ENCODE assay signal across 14 cellular contexts in genomic region chr5:138029501-138029900, GRCh38. TPM values are rescaled to one million over a fixed set of nuclear protein-coding genes. Genes with fewer than 3 reads are reported as not detected.
DNase-seq lines count a peak whose midpoint lies in the region; ATAC-seq and TF ChIP-seq lines count a peak whose summit lies in the region.
"Had no signal": no experiment of that assay in that cellular context is flagged by ENCODE, and none has a peak within 500 bp of the region (broad histone marks: within the 10 kb centered on the region; RNA-seq: fewer than 3 reads in every experiment).

No MANE protein-coding gene starts in this region.

- no peaks in the 10 kb centered on the region for H4K20me1 ChIP-seq in mammary epithelial cell (ENCODE audit: insufficient read depth, low read length)

- TF ChIP-seq CTCF in MCF 10A (IDR thresholded peaks at IDR 0.05; ENCODE audit: unreplicated experiment), result no peak
- no peak for TF ChIP-seq CTCF in breast epithelium (IDR thresholded peaks at IDR 0.05)
- no peak for TF ChIP-seq CTCF in NB4 (IDR thresholded peaks at IDR 0.05; ENCODE audit: low read depth, low read length)
- no peak for TF ChIP-seq CTCF in mammary epithelial cell (conservative IDR thresholded peaks at IDR 0.05 in 1 of 2, IDR thresholded peaks at IDR 0.05 in 1 of 2; ENCODE audit: extremely low read depth in 1 of 2, insufficient read depth in 1 of 2, low read depth in 1 of 2, low read length in 2 of 2)

- H3K4me3 Mint-ChIP-seq in MCF 10A (ENCODE audit: unreplicated experiment), result no peak overlapping the region
- peak overlapping the region; percentile 72 to 90 for H3K4me3 Mint-ChIP-seq in stimulated activated naive CD8-positive, alpha-beta T cell treated with anti-CD3 and anti-CD28 coated beads, Interleukin-15, amount 100 ng/mL, for 72 hours

- H3K4me2 ChIP-seq in mammary epithelial cell (ENCODE audit: insufficient read depth, low read depth, low read length), result peak overlapping the region; percentile 58

- TF ChIP-seq POLR2A in breast epithelium (IDR thresholded peaks at IDR 0.05) (no peak), NB4 (IDR thresholded peaks at IDR 0.05; ENCODE audit: extremely low read depth, insufficient read length) (no peak)

- no peaks in the 10 kb centered on the region for H3K27me3 Mint-ChIP-seq in MCF 10A (ENCODE audit: insufficient read depth, unreplicated experiment)
- H3K27me3 Mint-ChIP-seq in stimulated activated naive CD8-positive, alpha-beta T cell treated with anti-CD3 and anti-CD28 coated beads, Interleukin-15, amount 100 ng/mL, for 72 hours, result no peaks in the 10 kb centered on the region

- dilution Hi-C loops in mammary epithelial cell (cut with HindIII; ENCODE audit: low sequenced_read_pairs), result no loop called here

- peaks cover 52% of the 10 kb centered on the region for H3K4me1 Mint-ChIP-seq in MCF 10A (ENCODE audit: insufficient read depth, unreplicated experiment)
- peaks cover 75% of the 10 kb centered on the region for H3K4me1 Mint-ChIP-seq in stimulated activated naive CD8-positive, alpha-beta T cell treated with anti-CD3 and anti-CD28 coated beads, Interleukin-15, amount 100 ng/mL, for 72 hours

- peaks cover 0 to 20% of the 10 kb centered on the region in 2 donors for H3K4me1 ChIP-seq in breast epithelium
- peaks cover 12% of the 10 kb centered on the region for H3K4me1 ChIP-seq in mammary epithelial cell (ENCODE audit: insufficient read depth, low read length)

- no peak overlapping the region for H3K9ac ChIP-seq in mammary epithelial cell (ENCODE audit: insufficient read depth, low read length)

- POLR2A ChIA-PET in MCF 10A (lab: Yijun Ruan, JAX), result interaction anchor here (0.6 to 1.2 kb wide), 4 partner anchors 10 to 1902 kb away, joined by 3 to 4 read pairs (median 3); no protein-coding TSS in a partner anchor

- H3K36me3 ChIP-seq in breast epithelium, result no peaks in the 10 kb centered on the region
- no peaks in the 10 kb centered on the region for H3K36me3 ChIP-seq in mammary epithelial cell (ENCODE audit: insufficient read depth, low read length)
- H3K36me3 ChIP-seq: ascending aorta had no signal

- CTCF ChIA-PET in MCF 10A (lab: Yijun Ruan, JAX), result interaction anchor here (0.9 to 1.9 kb wide), 2 partner anchors 9 to 250 kb away, joined by 3 to 10 read pairs; no protein-coding TSS in a partner anchor
- CTCF ChIA-PET in mammary epithelial cell (lab: Charles Lee; ENCODE audit: low non-redundant PET), result interaction anchor here (0.7 kb wide), 1 partner anchor 400 kb away, joined by 4 read pairs; no protein-coding TSS in a partner anchor

- H2AFZ ChIP-seq in mammary epithelial cell (ENCODE audit: low read depth, low read length), result no peak overlapping the region

- H3K4me3 ChIP-seq in breast epithelium (no peak overlapping the region), NB4 (ENCODE audit: low read depth, low read length) (peak overlapping the region; percentile 93), mammary epithelial cell (replicated peaks in 1 of 3; ENCODE audit: insufficient read depth in 1 of 3, low read depth in 2 of 3, low read length in 3 of 3) (no peak overlapping the region)

- intact Hi-C loops in MCF 10A (cut with micrococcal nuclease), result no loop called here
- intact Hi-C loops in breast epithelium (cut with DNase I; ENCODE audit: low total_unique reads), result no loop called here
- intact Hi-C loops in mammary epithelial cell (cut with micrococcal nuclease), result no loop called here

- H3K36me3 Mint-ChIP-seq in MCF 10A (ENCODE audit: insufficient read depth, unreplicated experiment), result peaks cover 20% of the 10 kb centered on the region

- BruUV-seq in MCF 10A (replicated peaks; lab: Mats Ljungman, UMichigan) (no TSS peak), mammary epithelial cell (replicated peaks; lab: Mats Ljungman, UMichigan) (no TSS peak)

- no peak overlapping the region for H3K27ac ChIP-seq in breast epithelium
- no peak overlapping the region for H3K27ac ChIP-seq in mammary epithelial cell (ENCODE audit: insufficient read depth, low read depth, low read length)
- H3K27ac ChIP-seq: ascending aorta had no signal

- no peaks in the 10 kb centered on the region for H3K9me3 ChIP-seq in breast epithelium
- no peaks in the 10 kb centered on the region for H3K9me3 ChIP-seq in mammary epithelial cell (replicated peaks; ENCODE audit: insufficient read depth, low read length)
- H3K9me3 ChIP-seq: ascending aorta had no signal

- in situ Hi-C loops in mammary epithelial cell (cut with MboI; ENCODE audit: low sequenced_read_pairs in 2 of 2), result loop anchor here in 1 of 2 donors (25.0 kb wide), 2 partner anchors 267 to 392 kb away; partner anchors contain the start of gene HNRNPA0

- H3K79me2 ChIP-seq in mammary epithelial cell (ENCODE audit: insufficient read depth, low read length), result peaks cover 81% of the 10 kb centered on the region

- ATAC-seq in stimulated activated naive CD8-positive, alpha-beta T cell treated with anti-CD3 and anti-CD28 coated beads, Interleukin-15, amount 100 ng/mL, for 72 hours, result no peak

- 30% methylated on average over 2 of the region's 2 CpGs for WGBS in mammary epithelial cell (ENCODE audit: low coverage, missing lambda C conversion rate)

- H3K27ac Mint-ChIP-seq in MCF 10A (ENCODE audit: low read depth, unreplicated experiment), result peak overlapping the region; percentile 31
- H3K27ac Mint-ChIP-seq in stimulated activated naive CD8-positive, alpha-beta T cell treated with anti-CD3 and anti-CD28 coated beads, Interleukin-15, amount 100 ng/mL, for 72 hours, result peak overlapping the region in 1 of 2 donors; percentile 27

- DNase-seq in MCF 10A (ENCODE audit: unreplicated experiment) (no peak), breast epithelium (ENCODE audit: low spot score in 2 of 2) (no peak), NB4 (ENCODE audit: low read depth) (no peak), mammary epithelial cell (no peak), cerebellar nuclear complex (lab: John Stamatoyannopoulos, UW) (no peak), DMS114 treated with DMSO at 0.1 percent for 48 hours (lab: John Stamatoyannopoulos, UW; ENCODE audit: unreplicated experiment) (no peak)
- no peak for DNase-seq in stimulated activated naive CD8-positive, alpha-beta T cell treated with anti-CD3 and anti-CD28 coated beads, Interleukin-15, amount 100 ng/mL, for 72 hours
- DNase-seq in effector CD4-positive, alpha-beta T cell, result no peak
- DNase-seq: activated CD8-positive, alpha-beta memory T cell treated with anti-CD3 and anti-CD28 coated beads, Interleukin-2, amount 50 U/mL, for 4 hours; dorsolateral prefrontal cortex; NCI-H1105 treated with DMSO at 0.1 percent for 48 hours; NCI-H526 treated with DMSO at 0.1 percent for 48 hours had no signal

- no peaks in the 10 kb centered on the region for H3K9me3 Mint-ChIP-seq in MCF 10A (ENCODE audit: unreplicated experiment)
- no peaks in the 10 kb centered on the region for H3K9me3 Mint-ChIP-seq in stimulated activated naive CD8-positive, alpha-beta T cell treated with anti-CD3 and anti-CD28 coated beads, Interleukin-15, amount 100 ng/mL, for 72 hours

- H3K27me3 ChIP-seq in breast epithelium (no peaks in the 10 kb centered on the region), mammary epithelial cell (ENCODE audit: insufficient read depth, low read length) (no peaks in the 10 kb centered on the region)
- H3K27me3 ChIP-seq: ascending aorta, dorsolateral prefrontal cortex had no signal

RNA-seq across cellular contexts. Expression of gene FAM13B, which starts 3.4 kb away (rescaled TPM):
- total RNA-seq in MCF 10A (2022) (29.1 and 33.7 TPM in 2 replicates), breast epithelium (10 to 100 TPM; 42.7 to 55.8 (median 52.4) TPM), mammary epithelial cell (10 to 100 TPM; 20.3 to 24.7 TPM)
- 6.6 TPM for polyA plus RNA-seq in mammary epithelial cell
- 8.6 TPM for polyA minus RNA-seq in mammary epithelial cell

RNA-seq across cellular contexts. Expression of gene WNT8A, which starts 54.3 kb away (rescaled TPM):
- total RNA-seq in MCF 10A (2022) (not detected in 2 replicates), breast epithelium (not detected), mammary epithelial cell (not detected)
- polyA plus RNA-seq in mammary epithelial cell, result not detected
- polyA minus RNA-seq in mammary epithelial cell, result not detected
- total RNA-seq: ascending aorta, posterior vena cava had no signal
